ENCODE assay signal across 8 cellular contexts in genomic region chr9:6412572-6413364, GRCh38. TPM values are rescaled to one million over a fixed set of nuclear protein-coding genes. Genes with fewer than 3 reads are reported as not detected.
DNase-seq lines count a peak whose midpoint lies in the region; ATAC-seq and TF ChIP-seq lines count a peak whose summit lies in the region.

UHRF2 (plus strand) TSS chr9:6413199; CDS start chr9:6413491, 292 bp downstream.

- no peaks in the 10 kb centered on the region for H3K9me3 Mint-ChIP-seq in chondrocyte (ENCODE audit: low read depth)

- H3K4me3 Mint-ChIP-seq in chondrocyte (ENCODE audit: unreplicated experiment), result peak within 1 kb of the TSS; percentile 88

- ATAC-seq in HG03432 (IDR thresholded peaks at IDR 0.05; ENCODE audit: unreplicated experiment), result peak; percentile 88

- peak; percentile 96 for TF ChIP-seq POLR2A in GM19099 (IDR thresholded peaks at IDR 0.05; ENCODE audit: extremely low read depth, insufficient read length, low read depth)

- peaks cover 1% of the 10 kb centered on the region for H3K27me3 Mint-ChIP-seq in chondrocyte (ENCODE audit: low read depth)

- peak within 1 kb of the TSS; percentile 94 for H3K27ac Mint-ChIP-seq in chondrocyte (ENCODE audit: unreplicated experiment)

- no peak for TF ChIP-seq CTCF in chondrocyte (IDR thresholded peaks at IDR 0.05)

- peaks cover 2% of the 10 kb centered on the region for H3K36me3 Mint-ChIP-seq in chondrocyte (ENCODE audit: low read depth)

- DNase-seq in AG20443 (ENCODE audit: low spot score) (peak; percentile 97), NCI-H510A (lab: John Stamatoyannopoulos, UW) (peak; percentile 80), chondrocyte (ENCODE audit: low spot score) (peak; percentile 99), kidney glomerular epithelial cell (lab: John Stamatoyannopoulos, UW) (peak; percentile 91)
- peak; percentile 99 for DNase-seq in activated CD4-positive, alpha-beta T cell treated with anti-CD3 and anti-CD28 coated beads for 24 hours (ENCODE audit: low read depth in 2 of 2)
- DNase-seq in stimulated activated CD4-positive, alpha-beta T cell treated with anti-CD3 and anti-CD28 coated beads, Interleukin-1b, Interleukin-23, amount 100 ng/mL, for 1 hour (ENCODE audit: low read depth in 2 of 2), result peak; percentile 98 to 99

- H3K4me1 Mint-ChIP-seq in chondrocyte (ENCODE audit: low read depth), result peaks cover 29% of the 10 kb centered on the region

RNA-seq across cellular contexts. Expression of gene UHRF2, which starts in this region (rescaled TPM):
- 43.5 to 46.6 TPM (median 45.2 TPM) in 3 replicates for total RNA-seq in chondrocyte

Comparison
In these comparisons a context has a peak if more than half of its experiments do, and no peak if none do; other contexts are left out.
1. Peak in every context shown above with its lines: DNase-seq and ATAC-seq.